ENCODE assay signal across 9 cellular contexts in genomic region chr1:157496121-157496526, GRCh38. TPM values are rescaled to one million over a fixed set of nuclear protein-coding genes. Genes with fewer than 3 reads are reported as not detected.
DNase-seq lines count a peak whose midpoint lies in the region; ATAC-seq and TF ChIP-seq lines count a peak whose summit lies in the region.
"Had no signal": no experiment of that assay in that cellular context is flagged by ENCODE, and none has a peak within 500 bp of the region (broad histone marks: within the 10 kb centered on the region; RNA-seq: fewer than 3 reads in every experiment).

No MANE protein-coding gene starts in this region.

- no peak overlapping the region for H3K56ac ChIP-seq in IMR-90 (ENCODE audit: extremely low read depth, insufficient read depth, low read length)

- H3K9me1 ChIP-seq in IMR-90 (ENCODE audit: insufficient read depth, low read length) = no peaks in the 10 kb centered on the region

- POLR2A ChIA-PET in activated CD4-positive, alpha-beta T cell treated with anti-CD3 and anti-CD28 coated beads for 36 hours (lab: Charles Lee) = no interaction called here
- POLR2A ChIA-PET in IMR-90 (lab: Charles Lee; ENCODE audit: unreplicated experiment) = no interaction called here

- H2BK15ac ChIP-seq in IMR-90 (ENCODE audit: low read depth, low read length) = no peak overlapping the region

- WGBS in IMR-90 (ENCODE audit: extremely low coverage in 2 of 2, insufficient read length in 1 of 2), 2 experiments = no CpG with 5 or more reads among the region's 5 CpGs

- no peak overlapping the region for H3K4me3 ChIP-seq in IMR-90 (ENCODE audit: insufficient read depth, low read depth, low read length)
- no peak overlapping the region for H3K4me3 ChIP-seq in lower lobe of right lung
- H3K4me3 ChIP-seq in tibial artery = no peak overlapping the region

- no peaks in the 10 kb centered on the region for H3K9me3 Mint-ChIP-seq in activated CD4-positive, alpha-beta T cell treated with anti-CD3 and anti-CD28 coated beads for 36 hours (ENCODE audit: low read depth)

- no peak overlapping the region for H3K9ac ChIP-seq in IMR-90 (ENCODE audit: low read depth, low read length)

- H3K36me3 Mint-ChIP-seq in activated CD4-positive, alpha-beta T cell treated with anti-CD3 and anti-CD28 coated beads for 36 hours (ENCODE audit: low read depth) = no peaks in the 10 kb centered on the region
- H3K36me3 Mint-ChIP-seq in T-helper 17 cell (ENCODE audit: low read depth) = peaks cover 5% of the 10 kb centered on the region

- no peak overlapping the region for H3K27ac ChIP-seq in IMR-90 (ENCODE audit: insufficient read depth, low read length)
- no peak overlapping the region for H3K27ac ChIP-seq in lower lobe of right lung
- no peak overlapping the region for H3K27ac ChIP-seq in tibial artery

- H2BK5ac ChIP-seq in IMR-90 (ENCODE audit: low read depth, low read length, poor library complexity, severe bottlenecking) = no peak overlapping the region

- no peak overlapping the region for H4K5ac ChIP-seq in IMR-90 (ENCODE audit: low read depth, low read length)

- H3K4me3 Mint-ChIP-seq in activated CD4-positive, alpha-beta T cell treated with anti-CD3 and anti-CD28 coated beads for 36 hours = no peak overlapping the region
- H3K4me3 Mint-ChIP-seq in T-helper 17 cell = no peak overlapping the region

- H2BK120ac ChIP-seq in IMR-90 (ENCODE audit: low read depth, low read length) = no peak overlapping the region

- no peaks in the 10 kb centered on the region for H3K79me1 ChIP-seq in IMR-90 (ENCODE audit: low read depth in 1 of 2, low read length in 2 of 2)

- H3K4ac ChIP-seq in IMR-90 (ENCODE audit: low read depth, low read length) = no peak overlapping the region

- no peak overlapping the region for H4K8ac ChIP-seq in IMR-90 (ENCODE audit: low read depth in 2 of 2, low read length in 2 of 2)

- in situ Hi-C loops in IMR-90 (cut with MboI; ENCODE audit: low sequenced_read_pairs) = loop anchor here (10.0 kb wide), 1 partner anchor 301 kb away; no protein-coding TSS in a partner anchor

- H3K27ac Mint-ChIP-seq in activated CD4-positive, alpha-beta T cell treated with anti-CD3 and anti-CD28 coated beads for 36 hours = no peak overlapping the region
- no peak overlapping the region for H3K27ac Mint-ChIP-seq in T-helper 17 cell

- no peak overlapping the region for H4K91ac ChIP-seq in IMR-90 (ENCODE audit: insufficient read depth, low read depth, low read length)

- no peak overlapping the region for H2AFZ ChIP-seq in IMR-90 (replicated peaks; ENCODE audit: low read length, poor library complexity)

- no peak overlapping the region for H2AK9ac ChIP-seq in IMR-90 (replicated peaks; ENCODE audit: low read depth, low read length, poor library complexity)

- H3K23ac ChIP-seq in IMR-90 (ENCODE audit: low read depth, low read length) = no peak overlapping the region

- intact Hi-C loops in activated CD4-positive, alpha-beta T cell treated with anti-CD3 and anti-CD28 coated beads for 36 hours (cut with DNase I, micrococcal nuclease) = loop anchor here (5.0 to 10.0 kb wide), 2 partner anchors 304 to 401 kb away; partner anchors contain the start of gene ETV3L (in 1 of the 2)
- intact Hi-C loops in IMR-90 (cut with micrococcal nuclease) (loop anchor here (2.0 to 5.0 kb wide), 2 partner anchors 324 to 629 kb away; no protein-coding TSS in a partner anchor), lower lobe of right lung (cut with DNase I) (loop anchor here (10.0 kb wide), 1 partner anchor 301 kb away; no protein-coding TSS in a partner anchor), tibial artery (cut with DNase I; ENCODE audit: low total_unique reads) (loop anchor here (10.0 kb wide), 1 partner anchor 131 kb away; no protein-coding TSS in a partner anchor)

- H3K14ac ChIP-seq in IMR-90 (replicated peaks; ENCODE audit: low read depth, low read length) = no peak overlapping the region

- H3K9me3 ChIP-seq in IMR-90 (ENCODE audit: control insufficient read depth, insufficient read depth, low read length) (no peaks in the 10 kb centered on the region), T-helper 17 cell (ENCODE audit: control insufficient read depth, low read length, poor library complexity, severe bottlenecking) (no peaks in the 10 kb centered on the region), lower lobe of right lung (no peaks in the 10 kb centered on the region), tibial artery (no peaks in the 10 kb centered on the region)

- TF ChIP-seq CTCF in IMR-90 (conservative IDR thresholded peaks at IDR 0.05; ENCODE audit: low read depth, low read length) = peak; percentile 67
- peak; percentile 90 for TF ChIP-seq CTCF in lower lobe of right lung (IDR thresholded peaks at IDR 0.05)
- TF ChIP-seq CTCF in tibial artery (IDR thresholded peaks at IDR 0.05) = peak; percentile 28 to 74

- no peaks in the 10 kb centered on the region for H4K20me1 ChIP-seq in IMR-90 (ENCODE audit: insufficient read depth, low read length)

- no peaks in the 10 kb centered on the region for H3K4me1 Mint-ChIP-seq in activated CD4-positive, alpha-beta T cell treated with anti-CD3 and anti-CD28 coated beads for 36 hours
- peaks cover 2% of the 10 kb centered on the region for H3K4me1 Mint-ChIP-seq in T-helper 17 cell

- peak; percentile 48 for TF ChIP-seq RAD21 in IMR-90 (IDR thresholded peaks at IDR 0.05; ENCODE audit: low read length)

- no peak overlapping the region for H2BK20ac ChIP-seq in IMR-90 (ENCODE audit: low read depth, low read length)

- H3K27me3 ChIP-seq in IMR-90 (ENCODE audit: control insufficient read depth, insufficient read depth, low read length) = no peaks in the 10 kb centered on the region
- peaks cover 9% of the 10 kb centered on the region for H3K27me3 ChIP-seq in lower lobe of right lung (ENCODE audit: low read depth)
- peaks cover 0 to 21% of the 10 kb centered on the region in 2 donors for H3K27me3 ChIP-seq in tibial artery

- H3K4me1 ChIP-seq in IMR-90 (ENCODE audit: control insufficient read depth, insufficient read depth, low read length) (no peaks in the 10 kb centered on the region), lower lobe of right lung (no peaks in the 10 kb centered on the region), tibial artery (no peaks in the 10 kb centered on the region)

- no peak overlapping the region for H3K18ac ChIP-seq in IMR-90 (ENCODE audit: low read depth, low read length)

- no peak overlapping the region for H2AK5ac ChIP-seq in IMR-90 (ENCODE audit: low read depth, low read length)

- H3K27me3 Mint-ChIP-seq in activated CD4-positive, alpha-beta T cell treated with anti-CD3 and anti-CD28 coated beads for 36 hours = peaks cover 21% of the 10 kb centered on the region
- H3K27me3 Mint-ChIP-seq in T-helper 17 cell = peaks cover 61% of the 10 kb centered on the region

- H3K36me3 ChIP-seq in IMR-90 (ENCODE audit: control insufficient read depth, insufficient read depth, low read length) (no peaks in the 10 kb centered on the region), lower lobe of right lung (no peaks in the 10 kb centered on the region), tibial artery (no peaks in the 10 kb centered on the region)

- no peak for TF ChIP-seq POLR2A in IMR-90 (IDR thresholded peaks at IDR 0.05; ENCODE audit: low read depth, low read length)

- peak; percentile 55 for DNase-seq in activated CD4-positive, alpha-beta T cell treated with anti-CD3 and anti-CD28 coated beads for 36 hours
- no peak for DNase-seq in activated CD4-positive, alpha-beta T cell treated with anti-CD3 and anti-CD28 coated beads for 1 hour
- DNase-seq in IMR-90 (peak; percentile 23), T-helper 17 cell (peak in 1 of 3 donors; percentile 21), dedifferentiated amniotic fluid mesenchymal stem cell (ENCODE audit: extremely low spot score) (peak; percentile 26), lower lobe of right lung (no peak), tibial artery (peak in 1 of 2 donors; percentile 33)

- CTCF ChIA-PET in activated CD4-positive, alpha-beta T cell treated with anti-CD3 and anti-CD28 coated beads for 36 hours (lab: Charles Lee) = interaction anchor here (0.7 to 3.0 kb wide), 17 partner anchors 9 to 324 kb away, joined by 3 to 23 read pairs (median 4); no protein-coding TSS in a partner anchor
- CTCF ChIA-PET in IMR-90 (lab: Yijun Ruan, JAX) = interaction anchor here (1.2 to 1.3 kb wide), 2 partner anchors 9 to 97 kb away, joined by 3 to 4 read pairs; no protein-coding TSS in a partner anchor

- peak; percentile 63 for ATAC-seq in activated CD4-positive, alpha-beta T cell treated with anti-CD3 and anti-CD28 coated beads for 36 hours
- ATAC-seq in IMR-90 (ENCODE audit: low read depth) (peak; percentile 97), T-helper 17 cell (peak; percentile 71), lower lobe of right lung (peak; percentile 62 to 80), HG03469 (IDR thresholded peaks at IDR 0.05; ENCODE audit: unreplicated experiment) (no peak)

- no peak overlapping the region for H3K4me2 ChIP-seq in IMR-90 (ENCODE audit: low read depth, low read length)

- dilution Hi-C loops in IMR-90 (cut with HindIII; ENCODE audit: low sequenced_read_pairs, unreplicated experiment) = no loop called here

- BruUV-seq in IMR-90 (replicated peaks; lab: Mats Ljungman, UMichigan) = no TSS peak

TF ChIP-seq in IMR-90, 13 proteins besides CTCF, POLR2A, EP300 and RAD21:
- TF ChIP-seq RCOR1 (IDR thresholded peaks at IDR 0.05; ENCODE audit: insufficient replicate concordance, low read length) (no peak), SMC3 (IDR thresholded peaks at IDR 0.05; ENCODE audit: low read depth, low read length) (peak; percentile 43)

RNA-seq across cellular contexts. Expression of gene FCRL5, which starts 56.2 kb away (rescaled TPM):
- total RNA-seq in activated CD4-positive, alpha-beta T cell treated with anti-CD3 and anti-CD28 coated beads for 36 hours = not detected
- total RNA-seq in IMR-90 (2012; rRNA removed) (not detected in 2 replicates), T-helper 17 cell (1 to 10 TPM in 1 of 2 donors, not detected in 1; 3.2 TPM), lower lobe of right lung (1.2 TPM)
- not detected in 2 replicates for polyA plus RNA-seq in IMR-90 (2012; rRNA removed)
- not detected in 2 replicates for polyA plus RNA-seq in IMR-90 (2012; cell fraction: cytosol; rRNA removed)
- not detected in 2 replicates for polyA plus RNA-seq in IMR-90 (2012; cell fraction: nucleus; rRNA removed; ENCODE audit: low replicate concordance)
- total RNA-seq: frontal cortex had no signal

Comparison
In these comparisons a context has a peak if more than half of its experiments do, and no peak if none do; other contexts are left out.
1. DNase-seq: peak in activated CD4-positive, alpha-beta T cell treated with anti-CD3 and anti-CD28 coated beads for 36 hours (single experiment), IMR-90 (single experiment) and dedifferentiated amniotic fluid mesenchymal stem cell (single experiment); none in activated CD4-positive, alpha-beta T cell treated with anti-CD3 and anti-CD28 coated beads for 1 hour (single experiment) and lower lobe of right lung (single experiment).
2. Peak in every context shown above with its lines, with median percentiles within 50 percentile points of each other: CTCF ChIP-seq.